Comparison of ENCODE assay signal across 1 cellular context in genomic region chr10:17854044-17854652, GRCh38.
TF ChIP-seq lines count a peak whose summit lies in the region.

No MANE protein-coding gene starts in this region.

TF ChIP-seq in GM12878, 131 proteins besides CTCF, POLR2A, EP300 and RAD21:
- TF ChIP-seq IKZF1 (conservative IDR thresholded peaks at IDR 0.05): 0 out of 2 replicates have a peak, but pooled peaks have one; percentile 11
- peak; percentile 63 for TF ChIP-seq NBN (IDR thresholded peaks at IDR 0.05)
- peak; percentile 25 to 42; a peak in 2 of 4 replicates for TF ChIP-seq IKZF2 (IDR thresholded peaks at IDR 0.05)
- no peak for TF ChIP-seq HSF1 (IDR thresholded peaks at IDR 0.05; ENCODE audit: low read depth, low read length)
- 0 out of 2 replicates have a peak, but pooled peaks have one; percentile 21 for TF ChIP-seq TBL1XR1 (IDR thresholded peaks at IDR 0.05; ENCODE audit: low read depth, low read length)
- no peak for TF ChIP-seq SMAD1 (IDR thresholded peaks at IDR 0.05; ENCODE audit: low read depth, partially characterized antibody)
- peak; percentile 84 for TF ChIP-seq NR2F1 (conservative IDR thresholded peaks at IDR 0.05)
- peak; percentile 76 for TF ChIP-seq MEF2B (IDR thresholded peaks at IDR 0.05; ENCODE audit: partially characterized antibody, poor library complexity, severe bottlenecking)
- 0 out of 2 replicates have a peak, but pooled peaks have one; percentile 41 for TF ChIP-seq SMARCA5 (IDR thresholded peaks at IDR 0.05)
- peak; percentile 17 to 30; a peak in 1 of 4 replicates for TF ChIP-seq BHLHE40 (IDR thresholded peaks at IDR 0.05; ENCODE audit: borderline replicate concordance in 1 of 2, low read depth in 2 of 2, low read length in 1 of 2)
- TF ChIP-seq SKIL (IDR thresholded peaks at IDR 0.05; ENCODE audit: low read depth, poor library complexity, severe bottlenecking): peak; percentile 44
- no peak for TF ChIP-seq NKRF (conservative IDR thresholded peaks at IDR 0.05)
- TF ChIP-seq ATF3 (IDR thresholded peaks at IDR 0.05; ENCODE audit: borderline replicate concordance, extremely low read depth, low read depth, low read length): no peak
- TF ChIP-seq MLLT1 (IDR thresholded peaks at IDR 0.05): 0 out of 2 replicates have a peak, but pooled peaks have one; percentile 18
- TF ChIP-seq STAT3 (IDR thresholded peaks at IDR 0.05; ENCODE audit: low read depth, low read length): no peak
- TF ChIP-seq CEBPZ (IDR thresholded peaks at IDR 0.05; ENCODE audit: low read depth, low read length): no peak
- TF ChIP-seq BMI1 (IDR thresholded peaks at IDR 0.05; ENCODE audit: borderline replicate concordance): 0 out of 2 replicates have a peak, but pooled peaks have one; percentile 22
- peak; percentile 44; the same call in 1 of the 2 replicates for TF ChIP-seq ZNF687 (IDR thresholded peaks at IDR 0.05)
- no peak for TF ChIP-seq YBX1 (IDR thresholded peaks at IDR 0.05)
- peak; percentile 56; the same call in 1 of the 2 replicates for TF ChIP-seq RUNX3 (IDR thresholded peaks at IDR 0.05; ENCODE audit: low read length)
- TF ChIP-seq ATF7 (IDR thresholded peaks at IDR 0.05; ENCODE audit: low read depth): peak; percentile 74; the same call in 1 of the 2 replicates
- peak; percentile 83 for TF ChIP-seq NR2C1 (IDR thresholded peaks at IDR 0.05)
- TF ChIP-seq MTA2 (IDR thresholded peaks at IDR 0.05; ENCODE audit: low read depth): peak; percentile 91
TF ChIP-seq in GM12878: peak in this region for 16.
